ENCODE assay signal across 11 cellular contexts in genomic region chr1:157359309-157360020, GRCh38.
DNase-seq lines count a peak whose midpoint lies in the region; ATAC-seq and TF ChIP-seq lines count a peak whose summit lies in the region.
"Had no signal": no experiment of that assay in that cellular context is flagged by ENCODE, and none has a peak within 500 bp of the region (broad histone marks: within the 10 kb centered on the region; RNA-seq: fewer than 3 reads in every experiment).

No MANE protein-coding gene starts in this region.

- H3K9me2 ChIP-seq in PC-3 (replicated peaks; ENCODE audit: low read length), result no peaks in the 10 kb centered on the region

- TF ChIP-seq CTCF in HFFc6 (IDR thresholded peaks at IDR 0.05) (no peak), PC-3 (conservative IDR thresholded peaks at IDR 0.05; ENCODE audit: low read depth, low read length) (no peak), RWPE1 (conservative IDR thresholded peaks at IDR 0.05; ENCODE audit: low read depth) (no peak)

- ATAC-seq in PC-3 (no peak), GM18502 (IDR thresholded peaks at IDR 0.05; ENCODE audit: poor library complexity, unreplicated experiment) (no peak)

- H3F3A ChIP-seq in PC-3 (ENCODE audit: low read length, unreplicated experiment), result no peaks in the 10 kb centered on the region

- no peak overlapping the region for H3K4me2 ChIP-seq in PC-3 (ENCODE audit: low read length)

- H3K4me3 Mint-ChIP-seq in HFFc6, result no peak overlapping the region
- H3K4me3 Mint-ChIP-seq: neural crest cell had no signal

- H3K27ac ChIP-seq in PC-3 (ENCODE audit: low read length) (no peak overlapping the region), mucosa of rectum (ENCODE audit: low read depth in 2 of 2, low read length in 2 of 2) (peak overlapping the region; percentile 25 to 48), RWPE1 (no peak overlapping the region)
- H3K27ac ChIP-seq: tibial artery had no signal

- no peaks in the 10 kb centered on the region for H3K9me3 Mint-ChIP-seq in HFFc6
- H3K9me3 Mint-ChIP-seq: neural crest cell had no signal

- no peak overlapping the region for H3K9ac ChIP-seq in PC-3 (ENCODE audit: low read length)
- H3K9ac ChIP-seq in mucosa of rectum (ENCODE audit: low read depth in 1 of 2, low read length in 2 of 2), result no peak overlapping the region

- H3K27me3 ChIP-seq in PC-3 (ENCODE audit: low read length), result peaks cover 38% of the 10 kb centered on the region
- peaks cover 0 to 1% of the 10 kb centered on the region in 2 donors for H3K27me3 ChIP-seq in mucosa of rectum (ENCODE audit: control insufficient read depth in 2 of 2, insufficient read depth in 2 of 2, low read length in 2 of 2)

- intact Hi-C loops in PC-3 (cut with micrococcal nuclease), result no loop called here

- H3K36me3 ChIP-seq in PC-3 (ENCODE audit: low read depth, low read length), result no peaks in the 10 kb centered on the region
- no peaks in the 10 kb centered on the region for H3K36me3 ChIP-seq in mucosa of rectum (ENCODE audit: control insufficient read depth in 2 of 2, insufficient read depth in 2 of 2, low read length in 2 of 2)
- H3K36me3 ChIP-seq: tibial artery had no signal

- no peak overlapping the region for H2AFZ ChIP-seq in PC-3 (ENCODE audit: low read length)

- CTCF ChIA-PET in PC-3 (lab: Charles Lee) (no interaction called here), RWPE1 (lab: Yijun Ruan, JAX) (interaction anchor here (0.6 kb wide), 2 partner anchors 24 to 379 kb away, joined by 3 to 4 read pairs; no protein-coding TSS in a partner anchor)

- H3K27ac Mint-ChIP-seq in HFFc6, result no peak overlapping the region

- POLR2A ChIA-PET in PC-3 (lab: Charles Lee; ENCODE audit: unreplicated experiment) (no interaction called here), RWPE1 (lab: Yijun Ruan, JAX; ENCODE audit: low non-redundant PET) (no interaction called here)

- no peaks in the 10 kb centered on the region for H3K4me1 ChIP-seq in PC-3 (ENCODE audit: insufficient read depth, low read length)
- peaks cover 7% of the 10 kb centered on the region in 2 donors for H3K4me1 ChIP-seq in mucosa of rectum (ENCODE audit: control insufficient read depth in 2 of 2, insufficient read depth in 2 of 2, low read length in 2 of 2)
- H3K4me1 ChIP-seq: tibial artery had no signal

- peak; percentile 19 for DNase-seq in HFFc6
- peak; percentile 92 for DNase-seq in NCI-H2029 (lab: John Stamatoyannopoulos, UW)
- DNase-seq in PC-3, result peak; percentile 14
- no peak for DNase-seq in iPS-NIHi7 (ENCODE audit: extremely low spot score)
- no peak for DNase-seq in stimulated activated naive CD4-positive, alpha-beta T cell treated with Interleukin-2 at 50 U/mL for 16 hours (lab: John Stamatoyannopoulos, UW)
- no peak for DNase-seq in RWPE1 (ENCODE audit: low spot score)
- DNase-seq: NCI-H1694, tibial artery had no signal

- no peaks in the 10 kb centered on the region for H3K36me3 Mint-ChIP-seq in HFFc6 (ENCODE audit: low read depth)

- H3K79me2 ChIP-seq in PC-3 (ENCODE audit: low read length), result no peaks in the 10 kb centered on the region

- no peaks in the 10 kb centered on the region for H4K20me1 ChIP-seq in PC-3 (ENCODE audit: low read length)

- no peaks in the 10 kb centered on the region for H3K9me3 ChIP-seq in PC-3 (ENCODE audit: low read length)
- no peaks in the 10 kb centered on the region for H3K9me3 ChIP-seq in mucosa of rectum (ENCODE audit: control insufficient read depth in 2 of 2, low read length in 2 of 2)
- H3K9me3 ChIP-seq: tibial artery had no signal

- H3K4me3 ChIP-seq in PC-3 (ENCODE audit: low read length) (no peak overlapping the region), mucosa of rectum (ENCODE audit: low read length in 2 of 2) (no peak overlapping the region)
- H3K4me3 ChIP-seq: tibial artery had no signal

- BruUV-seq in PC-3 (replicated peaks; lab: Mats Ljungman, UMichigan), result no TSS peak

- H3K27me3 Mint-ChIP-seq in HFFc6 (ENCODE audit: insufficient read depth), result peaks cover 13% of the 10 kb centered on the region

- H3K4me1 Mint-ChIP-seq in HFFc6 (ENCODE audit: low read depth), result peaks cover 6% of the 10 kb centered on the region
- H3K4me1 Mint-ChIP-seq: neural crest cell had no signal

Comparison
In these comparisons a context has a peak if more than half of its experiments do, and no peak if none do; other contexts are left out.
1. DNase-seq: peak in HFFc6 (single experiment), NCI-H2029 (single experiment) and PC-3 (single experiment); none in iPS-NIHi7 (single experiment), stimulated activated naive CD4-positive, alpha-beta T cell treated with Interleukin-2 at 50 U/mL for 16 hours (single experiment) and RWPE1 (single experiment).
2. H3K27ac ChIP-seq: peak in mucosa of rectum (2 of 2); none in PC-3 (single experiment) and RWPE1 (single experiment).